ENCODE assay signal across 10 cellular contexts in the genomic region with DNA sequence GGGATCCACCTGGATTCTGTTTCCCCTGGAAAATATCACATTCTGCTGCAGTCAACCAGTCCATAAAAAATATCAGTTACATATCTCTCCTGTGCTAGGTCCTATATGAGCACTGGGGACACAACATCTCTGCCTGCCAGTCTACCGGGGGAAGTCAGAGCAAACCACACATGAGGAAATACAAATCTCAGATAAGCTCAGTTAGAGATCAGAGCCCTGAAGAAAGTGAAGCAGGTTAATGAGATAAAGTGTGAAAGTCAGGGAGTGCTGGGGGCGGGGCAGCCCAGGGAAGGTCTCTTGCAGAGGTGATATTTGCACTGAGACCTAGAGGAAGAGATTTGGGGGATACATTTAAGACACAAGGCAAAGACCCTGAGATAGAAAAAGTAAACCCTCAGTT.
A peak's percentile ranks its signal among the peaks of the same experiment; 100 is the strongest.
DNase-seq lines count a peak whose midpoint lies in the region; ATAC-seq and TF ChIP-seq lines count a peak whose summit lies in the region.
"Had no signal": no experiment of that assay in that cellular context is flagged by ENCODE, and none has a peak within 500 bp of the region (broad histone marks: within the 10 kb centered on the region; RNA-seq: fewer than 3 reads in every experiment).

No MANE protein-coding gene starts in this region.

- H3K27ac ChIP-seq in endodermal cell (ENCODE audit: low read depth, low read length), result no peak overlapping the region

- TF ChIP-seq POLR2A in erythroblast (IDR thresholded peaks at IDR 0.05; ENCODE audit: low read length), result no peak

- peak; percentile 72 for DNase-seq in endodermal cell
- DNase-seq in stimulated activated CD4-positive, alpha-beta T cell treated with anti-CD3 and anti-CD28 coated beads, Interleukin-2, amount 100 ng/mL, for 24 hours, result no peak
- no peak for DNase-seq in H7
- DNase-seq in erythroblast (lab: John Stamatoyannopoulos, UW), result no peak
- no peak for DNase-seq in NCI-H2171 treated with DMSO at 0.1 percent for 48 hours (lab: John Stamatoyannopoulos, UW)
- DNase-seq: DND-41, right cardiac atrium had no signal

- 58 to 69% methylated on average over 2 of the region's 2 CpGs for WGBS in endodermal cell (ENCODE audit: insufficient coverage in 1 of 2, insufficient read length in 1 of 2), 2 experiments

- H3K4me1 Mint-ChIP-seq in endodermal cell, result peaks cover 25% of the 10 kb centered on the region

- no peaks in the 10 kb centered on the region for H3K9me3 Mint-ChIP-seq in endodermal cell

- no peak overlapping the region for H3K27ac Mint-ChIP-seq in endodermal cell

- no peak overlapping the region for H3K4me3 Mint-ChIP-seq in endodermal cell

- no peaks in the 10 kb centered on the region for H3K36me3 Mint-ChIP-seq in endodermal cell (ENCODE audit: low read depth)

- H3K27me3 ChIP-seq in endodermal cell (ENCODE audit: control insufficient read depth, insufficient read depth, low read length, poor library complexity, severe bottlenecking) (peaks cover 85% of the 10 kb centered on the region), H7 (ENCODE audit: control insufficient read depth, insufficient read depth, low read length) (no peaks in the 10 kb centered on the region)

- H3K4me1 ChIP-seq in endodermal cell (ENCODE audit: control insufficient read depth, insufficient read depth, low read length), result peaks cover 4% of the 10 kb centered on the region

- H3K27me3 Mint-ChIP-seq in endodermal cell (ENCODE audit: insufficient read depth), result peaks cover 92% of the 10 kb centered on the region

- H3K4me3 ChIP-seq in endodermal cell (ENCODE audit: low read length) (no peak overlapping the region), H7 (ENCODE audit: insufficient read depth, low read depth, low read length) (no peak overlapping the region)

- ATAC-seq in GM18868 (IDR thresholded peaks at IDR 0.05; ENCODE audit: unreplicated experiment) (peak; percentile 82), GM21447 (IDR thresholded peaks at IDR 0.05; ENCODE audit: unreplicated experiment) (peak; percentile 72), HG03103 (IDR thresholded peaks at IDR 0.05; ENCODE audit: low read depth, unreplicated experiment) (peak; percentile 80)
- ATAC-seq: right cardiac atrium had no signal

- H3K36me3 ChIP-seq in endodermal cell (ENCODE audit: control insufficient read depth, insufficient read depth, low read length), result no peaks in the 10 kb centered on the region
- H3K36me3 ChIP-seq in H7 (replicated peaks; ENCODE audit: control insufficient read depth, insufficient read depth, low read length), result no peaks in the 10 kb centered on the region

- H3K9ac ChIP-seq in endodermal cell (ENCODE audit: extremely low read depth, low read length, poor library complexity, severe bottlenecking), result no peak overlapping the region

- TF ChIP-seq CTCF in endodermal cell (conservative IDR thresholded peaks at IDR 0.05), result no peak

- no peaks in the 10 kb centered on the region for H3K9me3 ChIP-seq in endodermal cell (ENCODE audit: control insufficient read depth, low read length)
